Comparison of ENCODE assay signal across 8 cellular contexts in the genomic region with DNA sequence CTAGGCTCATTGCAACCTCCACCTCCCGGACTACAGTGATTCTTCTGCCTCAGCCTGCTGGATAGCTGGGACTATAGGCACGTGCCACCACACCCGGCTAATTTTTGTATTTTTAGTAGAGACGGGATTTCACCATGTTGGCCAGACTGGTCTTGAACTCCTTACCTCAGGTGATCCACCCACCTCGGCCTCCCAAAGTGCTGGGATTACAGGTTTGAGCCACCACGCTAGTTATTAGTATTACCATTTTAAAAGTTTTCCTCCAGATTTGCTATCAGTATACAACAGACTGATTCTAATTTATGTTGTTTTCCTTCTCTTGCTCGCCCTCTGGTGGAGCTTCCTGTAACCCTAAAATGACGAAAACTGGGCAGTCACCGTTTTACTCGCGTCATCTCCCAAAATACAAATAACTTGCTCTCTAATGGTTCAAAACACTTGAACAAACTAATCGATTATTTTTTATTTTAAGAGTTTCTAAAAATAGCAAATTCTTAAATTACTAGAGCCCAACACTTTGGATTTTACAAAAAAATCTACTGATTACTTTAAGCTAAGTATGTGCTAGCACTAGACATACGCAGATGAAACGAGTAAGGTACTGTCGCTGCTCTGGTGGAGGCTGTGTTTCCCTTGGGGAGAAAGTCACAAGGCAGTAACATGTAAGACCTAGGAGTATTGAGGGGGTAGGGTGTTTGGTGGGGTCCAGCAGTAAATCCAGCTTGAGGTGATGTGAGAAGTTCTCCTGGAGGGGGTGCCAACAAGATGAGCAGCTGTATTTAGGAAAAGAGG.
A peak's percentile ranks its signal among the peaks of the same experiment; 100 is the strongest.
DNase-seq lines count a peak whose midpoint lies in the region; ATAC-seq and TF ChIP-seq lines count a peak whose summit lies in the region.

No MANE protein-coding gene starts in this region.

- intact Hi-C loops in CD14-positive monocyte (cut with micrococcal nuclease), result no loop called here

- H3K79me2 ChIP-seq in OCI-LY3 (ENCODE audit: low read length) (no peaks in the 10 kb centered on the region), fibroblast of lung (ENCODE audit: control insufficient read depth, insufficient read depth, low read length) (no peaks in the 10 kb centered on the region)

- peak; percentile 51 for DNase-seq in CD14-positive monocyte (ENCODE audit: low spot score)
- DNase-seq in activated T-cell treated with anti-CD3 and anti-CD28 coated beads, Interleukin-2, amount 50 U/mL, for 24 hours, result peak; percentile 68
- DNase-seq in fibroblast of lung (ENCODE audit: low read depth in 2 of 2), result peak; percentile 43 to 72
- DNase-seq in neural crest cell (ENCODE audit: low read depth, low spot score), result peak; percentile 59
- peak; percentile 93 for DNase-seq in superior temporal gyrus (ENCODE audit: extremely low spot score)

- H3K9me3 Mint-ChIP-seq in CD14-positive monocyte (peaks cover 0 to 7% (median 4%) of the 10 kb centered on the region in 7 donors), neural crest cell (peaks cover under 1% of the 10 kb centered on the region)
- no peaks in the 10 kb centered on the region for H3K9me3 Mint-ChIP-seq in activated T-cell treated with anti-CD3 and anti-CD28 coated beads, Interleukin-2, amount 50 U/mL, for 24 hours

- H3K9me3 ChIP-seq in OCI-LY3 (ENCODE audit: insufficient read depth, low read length), result no peaks in the 10 kb centered on the region
- H3K9me3 ChIP-seq in fibroblast of lung (ENCODE audit: control insufficient read depth, insufficient read depth, low read depth, low read length), result no peaks in the 10 kb centered on the region

- H3K4me3 Mint-ChIP-seq in CD14-positive monocyte (peak overlapping the region; percentile 73 to 78), neural crest cell (peak overlapping the region; percentile 45)
- peak overlapping the region; percentile 59 for H3K4me3 Mint-ChIP-seq in activated T-cell treated with anti-CD3 and anti-CD28 coated beads, Interleukin-2, amount 50 U/mL, for 24 hours

- peak overlapping the region; percentile 62 for H3K4me2 ChIP-seq in OCI-LY3 (ENCODE audit: low read length)
- peak overlapping the region; percentile 5 for H3K4me2 ChIP-seq in fibroblast of lung (ENCODE audit: extremely low read depth, insufficient read depth, low read length)

- H2AFZ ChIP-seq in OCI-LY3 (ENCODE audit: low read depth, low read length) (peak overlapping the region; percentile 17; the same call in 1 of the 2 replicates), fibroblast of lung (ENCODE audit: low read length) (no peak overlapping the region)

- H3K4me1 Mint-ChIP-seq in CD14-positive monocyte (peaks cover 7% of the 10 kb centered on the region), neural crest cell (peaks cover 4% of the 10 kb centered on the region)
- peaks cover 14% of the 10 kb centered on the region for H3K4me1 Mint-ChIP-seq in activated T-cell treated with anti-CD3 and anti-CD28 coated beads, Interleukin-2, amount 50 U/mL, for 24 hours (ENCODE audit: low read depth)

- H4K20me1 ChIP-seq in OCI-LY3 (ENCODE audit: insufficient read depth, low read length) (no peaks in the 10 kb centered on the region), fibroblast of lung (ENCODE audit: control insufficient read depth, extremely low read depth, insufficient read depth, low read length) (no peaks in the 10 kb centered on the region)

- H3K27me3 ChIP-seq in OCI-LY3 (ENCODE audit: low read depth, low read length) (no peaks in the 10 kb centered on the region), fibroblast of lung (ENCODE audit: control insufficient read depth, insufficient read depth, low read length) (no peaks in the 10 kb centered on the region)

- ATAC-seq in GM19025 (IDR thresholded peaks at IDR 0.05; ENCODE audit: low read depth, unreplicated experiment) (peak; percentile 62), HG03439 (IDR thresholded peaks at IDR 0.05; ENCODE audit: unreplicated experiment) (peak; percentile 80)

- TF ChIP-seq CTCF in CD14-positive monocyte (IDR thresholded peaks at IDR 0.05) (peak; percentile 82), OCI-LY3 (IDR thresholded peaks at IDR 0.05; ENCODE audit: low read depth, low read length) (peak; percentile 66), fibroblast of lung (conservative IDR thresholded peaks at IDR 0.05 in 1 of 2, IDR thresholded peaks at IDR 0.05 in 1 of 2; ENCODE audit: low read depth in 1 of 2, low read length in 2 of 2) (peak; percentile 72 to 79), neural crest cell (conservative IDR thresholded peaks at IDR 0.05) (peak; percentile 76)

- H3K9ac ChIP-seq in OCI-LY3 (ENCODE audit: low read length) (peak overlapping the region; percentile 47), fibroblast of lung (ENCODE audit: insufficient read depth, low read length) (no peak overlapping the region)

- H3K27ac ChIP-seq in OCI-LY3 (ENCODE audit: low read length) (no peak overlapping the region), fibroblast of lung (ENCODE audit: insufficient read depth, low read length) (no peak overlapping the region)

- H3K4me3 ChIP-seq in OCI-LY3 (ENCODE audit: low read length) (peak overlapping the region; percentile 64), fibroblast of lung (replicated peaks in 1 of 4; ENCODE audit: control extremely low read depth in 1 of 4, insufficient read depth in 1 of 4, low read depth in 3 of 4, low read length in 4 of 4) (peak overlapping the region in 1 of 4 experiments; percentile 26)

- H3K27me3 Mint-ChIP-seq in CD14-positive monocyte (ENCODE audit: low read depth in 3 of 3) (no peaks in the 10 kb centered on the region), neural crest cell (ENCODE audit: low read depth) (no peaks in the 10 kb centered on the region)
- no peaks in the 10 kb centered on the region for H3K27me3 Mint-ChIP-seq in activated T-cell treated with anti-CD3 and anti-CD28 coated beads, Interleukin-2, amount 50 U/mL, for 24 hours

- H3K4me1 ChIP-seq in OCI-LY3 (ENCODE audit: low read length) (peaks cover 19% of the 10 kb centered on the region), fibroblast of lung (ENCODE audit: control insufficient read depth, extremely low read depth, insufficient read depth, low read length) (no peaks in the 10 kb centered on the region)

- peak overlapping the region in 6 of 7 donors; percentile 49 to 94 (median 78) for H3K27ac Mint-ChIP-seq in CD14-positive monocyte
- H3K27ac Mint-ChIP-seq in activated T-cell treated with anti-CD3 and anti-CD28 coated beads, Interleukin-2, amount 50 U/mL, for 24 hours, result peak overlapping the region; percentile 61
- H3K27ac Mint-ChIP-seq in neural crest cell (ENCODE audit: unreplicated experiment), result no peak overlapping the region

- peaks cover 2% of the 10 kb centered on the region for H3K36me3 ChIP-seq in OCI-LY3 (replicated peaks; ENCODE audit: low read depth, low read length)
- no peaks in the 10 kb centered on the region for H3K36me3 ChIP-seq in fibroblast of lung (ENCODE audit: control insufficient read depth, insufficient read depth, low read length)

- peaks cover under 1 to 9% of the 10 kb centered on the region in 2 donors for H3K36me3 Mint-ChIP-seq in CD14-positive monocyte
- H3K36me3 Mint-ChIP-seq in activated T-cell treated with anti-CD3 and anti-CD28 coated beads, Interleukin-2, amount 50 U/mL, for 24 hours (ENCODE audit: low read depth), result peaks cover 4% of the 10 kb centered on the region
- peaks cover under 1% of the 10 kb centered on the region for H3K36me3 Mint-ChIP-seq in neural crest cell (ENCODE audit: low read depth)
